In genomic region chr5:93611900-93612898, GRCh38 we compare ENCODE assay signal across 8 cellular contexts. TPM values are rescaled to one million over a fixed set of nuclear protein-coding genes. Genes with fewer than 3 reads are reported as not detected.
DNase-seq lines count a peak whose midpoint lies in the region; ATAC-seq, FAIRE-seq and TF ChIP-seq lines count a peak whose summit lies in the region.

No MANE protein-coding gene starts in this region.

- BruUV-seq in GM12878 (replicated peaks; lab: Mats Ljungman, UMichigan) = no TSS peak

- POLR2A ChIA-PET in GM12878 (lab: Charles Lee) = no interaction called here

- peak overlapping the region; percentile 43 for H3K4me3 ChIP-seq in HUES48 (ENCODE audit: low read depth, low read length)
- no peak overlapping the region for H3K4me3 ChIP-seq in GM12878

- ATAC-seq in GM12878 = peak; percentile 23; the same call in 2 of the 3 replicates
- ATAC-seq in HG03571 (IDR thresholded peaks at IDR 0.05; ENCODE audit: unreplicated experiment) = no peak
- no peak for ATAC-seq in GM18511 (IDR thresholded peaks at IDR 0.05; ENCODE audit: unreplicated experiment)
- ATAC-seq in HG02798 (IDR thresholded peaks at IDR 0.05; ENCODE audit: poor library complexity, unreplicated experiment) = no peak

- 20% methylated on average over 33 of the region's 44 CpGs for WGBS in GM12878 (ENCODE audit: insufficient coverage, insufficient replicate concordance, low lambda C conversion rate, missing lambda C conversion rate)

- peak; percentile 72 for DNase-seq in COR-L47 (lab: John Stamatoyannopoulos, UW)
- DNase-seq in GM12878 (ENCODE audit: low read depth, low spot score) = no peak
- peak in 1 of 2 experiments; percentile 28 for DNase-seq in mesothelial cell of epicardium (ENCODE audit: low spot score in 2 of 2, unreplicated experiment in 2 of 2)
- no peak for DNase-seq in 8988T

- RAD21 ChIA-PET in GM12878 (lab: Charles Lee; ENCODE audit: unreplicated experiment) = interaction anchor here (3.0 kb wide), 1 partner anchor 189 kb away, joined by 16 read pairs; no protein-coding TSS in a partner anchor

- no peaks in the 10 kb centered on the region for H3K36me3 Mint-ChIP-seq in mesothelial cell of epicardium

- no peaks in the 10 kb centered on the region for H4K20me1 ChIP-seq in GM12878 (ENCODE audit: control insufficient read depth, insufficient read depth)

- no peak overlapping the region for H3K4me2 ChIP-seq in GM12878 (ENCODE audit: control insufficient read depth, insufficient read depth)

- H3K4me1 ChIP-seq in HUES48 (ENCODE audit: control insufficient read depth, insufficient read depth, low read length) = peaks cover 44% of the 10 kb centered on the region
- 0 out of 2 replicates have a peak, but pooled peaks cover 3% of the 10 kb centered on the region for H3K4me1 ChIP-seq in GM12878 (ENCODE audit: control insufficient read depth, insufficient read depth, low read length)

- no peak for TF ChIP-seq RAD21 in GM12878 (IDR thresholded peaks at IDR 0.05; ENCODE audit: insufficient read depth, low read depth, low read length)

- H3K27me3 ChIP-seq in HUES48 (ENCODE audit: control insufficient read depth, insufficient read depth, low read length) (peaks cover 98% of the 10 kb centered on the region), GM12878 (replicated peaks in 1 of 2; ENCODE audit: control insufficient read depth in 2 of 2, insufficient read depth in 2 of 2, low read length in 1 of 2) (peaks cover 3 to 34% of the 10 kb centered on the region in 2 experiments; a peak in 3 of 4 replicates)

- H3K27ac ChIP-seq in HUES48 (ENCODE audit: low read depth, low read length) = no peak overlapping the region
- H3K27ac ChIP-seq in GM12878 (ENCODE audit: control insufficient read depth, insufficient read depth) = no peak overlapping the region

- intact Hi-C loops in GM12878 (cut with micrococcal nuclease; ENCODE audit: unreplicated experiment) = no loop called here

- H3K27me3 Mint-ChIP-seq in mesothelial cell of epicardium (ENCODE audit: low read depth) = peaks cover 99% of the 10 kb centered on the region

- H3K9me3 Mint-ChIP-seq in mesothelial cell of epicardium = no peaks in the 10 kb centered on the region

- in situ Hi-C loops in GM12878 (cut with MboI) = no loop called here

- CTCF ChIA-PET in GM12878 (lab: Yijun Ruan, JAX) = interaction anchor here (0.9 to 2.6 kb wide), 3 partner anchors 25 to 304 kb away, joined by 3 to 11 read pairs (median 3); no protein-coding TSS in a partner anchor

- no peaks in the 10 kb centered on the region for H3K36me3 ChIP-seq in HUES48 (ENCODE audit: control insufficient read depth, insufficient read depth, low read length)
- H3K36me3 ChIP-seq in GM12878 (ENCODE audit: control insufficient read depth in 2 of 2, insufficient read depth in 2 of 2, low read length in 1 of 2) = no peaks in the 10 kb centered on the region

- no peak for TF ChIP-seq POLR2A in GM12878 (IDR thresholded peaks at IDR 0.05; ENCODE audit: low read depth, low read length)

- no peak for FAIRE-seq in GM12878 (lab: Jason Lieb, UNC)

- no peak overlapping the region for H3K27ac Mint-ChIP-seq in mesothelial cell of epicardium

- H3K4me3 Mint-ChIP-seq in mesothelial cell of epicardium = peak overlapping the region; percentile 20

- no peaks in the 10 kb centered on the region for H3K9me3 ChIP-seq in HUES48 (ENCODE audit: control insufficient read depth, insufficient read depth, low read length)
- H3K9me3 ChIP-seq in GM12878 (replicated peaks; ENCODE audit: control insufficient read depth, insufficient read depth, low read length) = no peaks in the 10 kb centered on the region

- H3K9ac ChIP-seq in HUES48 (ENCODE audit: low read depth, low read length) (no peak overlapping the region), GM12878 (ENCODE audit: control insufficient read depth, insufficient read depth, low read length) (no peak overlapping the region)

- H2AFZ ChIP-seq in GM12878 (ENCODE audit: control insufficient read depth, low read depth, low read length) = no peak overlapping the region

- no peak for TF ChIP-seq CTCF in GM12878 (IDR thresholded peaks at IDR 0.05 in 2 of 3, conservative IDR thresholded peaks at IDR 0.05 in 1 of 3; ENCODE audit: control insufficient read depth in 2 of 3, extremely low read depth in 1 of 3, insufficient read depth in 1 of 3, low read depth in 3 of 3, low read length in 3 of 3)
- TF ChIP-seq CTCF in mesothelial cell of epicardium (IDR thresholded peaks at IDR 0.05; ENCODE audit: unreplicated experiment) = no peak

- SMC1A ChIA-PET in GM12878 (lab: Charles Lee; ENCODE audit: uncharacterized antibody, unreplicated experiment) = interaction anchor here (0.6 to 1.5 kb wide), 7 partner anchors 8 to 1358 kb away, joined by 3 to 4 read pairs (median 3); no protein-coding TSS in a partner anchor

- H3K79me2 ChIP-seq in GM12878 (ENCODE audit: control insufficient read depth, insufficient read depth, low read length) = no peaks in the 10 kb centered on the region

- no peak for TF ChIP-seq EP300 in GM12878 (IDR thresholded peaks at IDR 0.05; ENCODE audit: borderline replicate concordance in 1 of 2, control insufficient read depth in 1 of 2, low read depth in 2 of 2, low read length in 2 of 2)

- peaks cover 10% of the 10 kb centered on the region for H3K4me1 Mint-ChIP-seq in mesothelial cell of epicardium

TF ChIP-seq in GM12878, 131 proteins besides CTCF, POLR2A, EP300 and RAD21 (continues in another document):
- TF ChIP-seq RELB (IDR thresholded peaks at IDR 0.05; ENCODE audit: low read depth) = no peak

RNA-seq across cellular contexts. Expression of gene NR2F1, which starts 29.2 kb away (rescaled TPM):
- total RNA-seq in GM12878 (2013; cell fraction: nucleolus; rRNA removed) = not detected in 2 replicates
- total RNA-seq in GM12878 (2014; rRNA removed) (0.22 and 0.79 TPM in 2 replicates), GM12878 (2014; rRNA removed; fragmentation: Illumina TruSeq; extraction: Trizol) (not detected in 2 replicates), GM12878 (2021) (0.32 and 0.36 TPM in 2 replicates), mesothelial cell of epicardium (19.7 to 21.4 TPM (median 20.3 TPM) in 3 replicates)
- not detected for polyA plus RNA-seq in GM12878 (2011; ENCODE audit: low read depth)
- polyA plus RNA-seq in GM12878 (2011; rRNA removed) (0.06 TPM in 1 of 2 replicates, not detected in the other), GM12878 (2014; fragmentation: Illumina TruSeq; extraction: Trizol) (not detected in 2 replicates), GM12878 (2014; fragmentation: Nextera tagmentation; extraction: Ambion mirVana) (under 1 TPM in 1 of 2 experiments, not detected in 1; 0.04 TPM), GM12878 (2014; rRNA removed) (not detected in 2 replicates), GM12878 (2016; fragmentation: Nextera tagmentation; extraction: Ambion mirVana) (not detected)
- 0.09 and 0.10 TPM in 2 replicates for polyA plus RNA-seq in GM12878 (2011; cell fraction: cytosol; rRNA removed)
- polyA plus RNA-seq in GM12878 (2011; cell fraction: nucleus; rRNA removed) = 0.25 and 0.28 TPM in 2 replicates
- polyA plus RNA-seq in GM12878 (2012) = not detected in 2 replicates
- polyA minus RNA-seq in GM12878 (2011; rRNA and poly(A)+ RNA removed) = 0.10 TPM in 1 of 2 replicates, not detected in the other
- 0.94 and 1.1 TPM in 2 replicates for polyA minus RNA-seq in GM12878 (2011; cell fraction: cytosol; rRNA and poly(A)+ RNA removed)
- polyA minus RNA-seq in GM12878 (2011; cell fraction: nucleus; rRNA and poly(A)+ RNA removed) = 0.38 TPM in 1 of 2 replicates, not detected in the other

RNA-seq across cellular contexts. Expression of gene NR2F1-AS1, which starts 31.2 kb away (rescaled TPM):
- total RNA-seq in GM12878 (2013; cell fraction: nucleolus; rRNA removed) = 9.3 and 9.9 TPM in 2 replicates
- total RNA-seq in GM12878 (2014; rRNA removed) (0.38 and 0.85 TPM in 2 replicates), GM12878 (2014; rRNA removed; fragmentation: Illumina TruSeq; extraction: Trizol) (0.18 and 0.27 TPM in 2 replicates), GM12878 (2021) (0.19 and 0.62 TPM in 2 replicates), mesothelial cell of epicardium (11.9 to 13.6 TPM (median 13.4 TPM) in 3 replicates)
- polyA plus RNA-seq in GM12878 (2011; ENCODE audit: low read depth) = not detected
- polyA plus RNA-seq in GM12878 (2011; rRNA removed) (0.23 and 0.30 TPM in 2 replicates), GM12878 (2014; fragmentation: Illumina TruSeq; extraction: Trizol) (0.18 TPM in 1 of 2 replicates, not detected in the other), GM12878 (2014; fragmentation: Nextera tagmentation; extraction: Ambion mirVana) (under 1 TPM; 0.26 to 0.31 TPM), GM12878 (2014; rRNA removed) (0.11 and 0.27 TPM in 2 replicates), GM12878 (2016; fragmentation: Nextera tagmentation; extraction: Ambion mirVana) (under 1 TPM; 0.11 to 0.50 TPM)
- 0.10 TPM in 1 of 2 replicates, not detected in the other for polyA plus RNA-seq in GM12878 (2011; cell fraction: cytosol; rRNA removed)
- polyA plus RNA-seq in GM12878 (2011; cell fraction: nucleus; rRNA removed) = 0.19 TPM in 1 of 2 replicates, not detected in the other
- polyA plus RNA-seq in GM12878 (2012) = 0.27 TPM in 1 of 2 replicates, not detected in the other
- 0.07 and 0.21 TPM in 2 replicates for polyA minus RNA-seq in GM12878 (2011; rRNA and poly(A)+ RNA removed)
- not detected in 2 replicates for polyA minus RNA-seq in GM12878 (2011; cell fraction: cytosol; rRNA and poly(A)+ RNA removed)
- 0.38 TPM in 1 of 2 replicates, not detected in the other for polyA minus RNA-seq in GM12878 (2011; cell fraction: nucleus; rRNA and poly(A)+ RNA removed)

Comparison
In these comparisons a context has a peak if more than half of its experiments do, and no peak if none do; other contexts are left out.
1. RNA of gene NR2F1, which starts 29.2 kb away (total RNA-seq): 19.7 to 21.4 TPM in mesothelial cell of epicardium; 0.22 to 0.79 TPM in GM12878; every median in the first group is over 10 times any median in the second.